14 cellular contexts compared by ENCODE assay signal in the genomic region with DNA sequence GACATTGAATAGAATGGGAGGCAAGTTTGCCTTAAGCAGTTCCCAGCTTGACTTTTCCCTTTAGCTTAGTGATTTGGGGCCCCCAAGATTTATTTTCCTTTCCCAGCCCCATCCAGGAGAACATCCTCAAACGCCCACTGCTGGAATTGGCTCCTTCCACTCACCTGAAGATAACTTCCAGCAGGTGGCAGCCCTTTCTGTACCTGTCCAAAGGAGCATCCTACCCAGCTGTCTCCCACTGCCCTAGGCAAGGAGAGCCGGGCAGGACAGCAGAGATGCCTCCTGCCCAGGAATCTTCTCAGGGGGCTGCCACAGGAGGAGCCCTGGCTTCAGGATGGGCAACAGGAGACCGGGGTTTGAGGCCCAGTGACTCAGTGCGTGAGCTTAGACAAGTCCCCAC. TPM values are rescaled to one million over a fixed set of nuclear protein-coding genes. Genes with fewer than 3 reads are reported as not detected.
DNase-seq lines count a peak whose midpoint lies in the region; ATAC-seq and TF ChIP-seq lines count a peak whose summit lies in the region.
"Had no signal": no experiment of that assay in that cellular context is flagged by ENCODE, and none has a peak within 500 bp of the region (broad histone marks: within the 10 kb centered on the region; RNA-seq: fewer than 3 reads in every experiment).

No MANE protein-coding gene starts in this region.

- no peaks in the 10 kb centered on the region for H3K9me2 ChIP-seq in PC-9 (ENCODE audit: insufficient read depth)

- H3K4me3 ChIP-seq in H7 (ENCODE audit: insufficient read depth, low read depth, low read length) (no peak overlapping the region), PC-9 (no peak overlapping the region)
- H3K4me3 ChIP-seq: SK-N-MC had no signal

- H3K36me3 ChIP-seq in H7 (replicated peaks; ENCODE audit: control insufficient read depth, insufficient read depth, low read length): no peaks in the 10 kb centered on the region
- H3K36me3 ChIP-seq in PC-9 (ENCODE audit: low read depth): no peaks in the 10 kb centered on the region

- no peaks in the 10 kb centered on the region for H3K36me3 Mint-ChIP-seq in Calu3 (ENCODE audit: insufficient read depth, unreplicated experiment)
- H3K36me3 Mint-ChIP-seq: CD8-positive, alpha-beta memory T cell; IgD-negative memory B cell had no signal

- CTCF ChIA-PET in Calu3 (lab: Charles Lee): no interaction called here
- CTCF ChIA-PET in PC-9 (lab: Charles Lee): no interaction called here

- no peaks in the 10 kb centered on the region for H3F3A ChIP-seq in PC-9 (ENCODE audit: insufficient read depth, low read depth)

- H3K4me1 Mint-ChIP-seq in Calu3 (ENCODE audit: low read depth, unreplicated experiment): no peaks in the 10 kb centered on the region
- H3K4me1 Mint-ChIP-seq: CD8-positive, alpha-beta memory T cell; IgD-negative memory B cell had no signal

- H4K20me1 ChIP-seq in PC-9 (ENCODE audit: insufficient read depth): no peaks in the 10 kb centered on the region

- peaks cover 1% of the 10 kb centered on the region for H3K9me3 Mint-ChIP-seq in Calu3 (ENCODE audit: low read depth, unreplicated experiment)

- H3K27ac Mint-ChIP-seq in Calu3 (ENCODE audit: unreplicated experiment): no peak overlapping the region

- BruUV-seq in Calu3 (replicated peaks; lab: Mats Ljungman, UMichigan) (no TSS peak), PC-9 (replicated peaks; lab: Mats Ljungman, UMichigan) (no TSS peak)

- no peak overlapping the region for H2AFZ ChIP-seq in PC-9

- intact Hi-C loops in Calu3 (cut with micrococcal nuclease; ENCODE audit: unreplicated experiment): no loop called here
- intact Hi-C loops in PC-9 (cut with micrococcal nuclease; ENCODE audit: unreplicated experiment): no loop called here

- H3K79me2 ChIP-seq in PC-9 (ENCODE audit: low read depth): no peaks in the 10 kb centered on the region

- H3K4me1 ChIP-seq in PC-9 (replicated peaks; ENCODE audit: insufficient read depth): no peaks in the 10 kb centered on the region

- H3K4me3 Mint-ChIP-seq in Calu3 (ENCODE audit: low read depth, unreplicated experiment): no peak overlapping the region
- H3K4me3 Mint-ChIP-seq: CD8-positive, alpha-beta memory T cell; IgD-negative memory B cell had no signal

- peak; percentile 14 for DNase-seq in Calu3
- DNase-seq in H7: peak; percentile 54
- DNase-seq in PC-9: no peak
- DNase-seq in iPS-NIHi7 (ENCODE audit: extremely low spot score): peak; percentile 31
- DNase-seq in DMS153 treated with DMSO at 0.1 percent for 48 hours (lab: John Stamatoyannopoulos, UW; ENCODE audit: unreplicated experiment): no peak
- DNase-seq: CD8-positive, alpha-beta memory T cell; NCI-H1436 treated with DMSO at 0.1 percent for 48 hours; NCI-H446; NCI-H82; T-helper 1 cell had no signal

- H3K27me3 ChIP-seq in H7 (ENCODE audit: control insufficient read depth, insufficient read depth, low read length): no peaks in the 10 kb centered on the region
- H3K27me3 ChIP-seq in PC-9 (ENCODE audit: insufficient read depth, low read depth): peaks cover 63% of the 10 kb centered on the region

- H3K9me3 ChIP-seq in PC-9 (ENCODE audit: insufficient read depth, low read depth): no peaks in the 10 kb centered on the region

- peaks cover 100% of the 10 kb centered on the region for H3K27me3 Mint-ChIP-seq in Calu3 (ENCODE audit: unreplicated experiment)

- no peak overlapping the region for H3K4me2 ChIP-seq in PC-9

- H3K27ac ChIP-seq in PC-9: no peak overlapping the region
- H3K27ac ChIP-seq: SK-N-MC had no signal

- ATAC-seq in SK-N-SH treated with all-trans-retinoic acid at 6 μM for 48 hours (no peak), HG03342 (IDR thresholded peaks at IDR 0.05; ENCODE audit: unreplicated experiment) (no peak)

- POLR2A ChIA-PET in PC-9 (lab: Charles Lee; ENCODE audit: unreplicated experiment): no interaction called here

- no peak for TF ChIP-seq CTCF in Calu3 (IDR thresholded peaks at IDR 0.05; ENCODE audit: unreplicated experiment)
- peak; percentile 50; the same call in 1 of the 2 replicates for TF ChIP-seq CTCF in PC-9 (conservative IDR thresholded peaks at IDR 0.05)

TF ChIP-seq in SK-N-SH treated with all-trans-retinoic acid at 6 μM for 48 hours, 23 proteins besides CTCF, POLR2A, EP300 and RAD21:
- TF ChIP-seq, protein P1, sequence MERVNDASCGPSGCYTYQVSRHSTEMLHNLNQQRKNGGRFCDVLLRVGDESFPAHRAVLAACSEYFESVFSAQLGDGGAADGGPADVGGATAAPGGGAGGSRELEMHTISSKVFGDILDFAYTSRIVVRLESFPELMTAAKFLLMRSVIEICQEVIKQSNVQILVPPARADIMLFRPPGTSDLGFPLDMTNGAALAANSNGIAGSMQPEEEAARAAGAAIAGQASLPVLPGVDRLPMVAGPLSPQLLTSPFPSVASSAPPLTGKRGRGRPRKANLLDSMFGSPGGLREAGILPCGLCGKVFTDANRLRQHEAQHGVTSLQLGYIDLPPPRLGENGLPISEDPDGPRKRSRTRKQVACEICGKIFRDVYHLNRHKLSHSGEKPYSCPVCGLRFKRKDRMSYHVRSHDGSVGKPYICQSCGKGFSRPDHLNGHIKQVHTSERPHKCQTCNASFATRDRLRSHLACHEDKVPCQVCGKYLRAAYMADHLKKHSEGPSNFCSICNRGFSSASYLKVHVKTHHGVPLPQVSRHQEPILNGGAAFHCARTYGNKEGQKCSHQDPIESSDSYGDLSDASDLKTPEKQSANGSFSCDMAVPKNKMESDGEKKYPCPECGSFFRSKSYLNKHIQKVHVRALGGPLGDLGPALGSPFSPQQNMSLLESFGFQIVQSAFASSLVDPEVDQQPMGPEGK (CRISPR knock-in tag; IDR thresholded peaks at IDR 0.05; ENCODE audit: borderline replicate concordance): no peak
- TF ChIP-seq ZFP30 (CRISPR knock-in tag; IDR thresholded peaks at IDR 0.05): no peak
- no peak for TF ChIP-seq CSDC2 (CRISPR knock-in tag; IDR thresholded peaks at IDR 0.05)
- no peak for TF ChIP-seq OSR1 (CRISPR knock-in tag; IDR thresholded peaks at IDR 0.05)
- no peak for TF ChIP-seq ESRRG (CRISPR knock-in tag; IDR thresholded peaks at IDR 0.05)
- TF ChIP-seq PPARA (CRISPR knock-in tag; IDR thresholded peaks at IDR 0.05; ENCODE audit: borderline replicate concordance): no peak
- TF ChIP-seq, protein P2, sequence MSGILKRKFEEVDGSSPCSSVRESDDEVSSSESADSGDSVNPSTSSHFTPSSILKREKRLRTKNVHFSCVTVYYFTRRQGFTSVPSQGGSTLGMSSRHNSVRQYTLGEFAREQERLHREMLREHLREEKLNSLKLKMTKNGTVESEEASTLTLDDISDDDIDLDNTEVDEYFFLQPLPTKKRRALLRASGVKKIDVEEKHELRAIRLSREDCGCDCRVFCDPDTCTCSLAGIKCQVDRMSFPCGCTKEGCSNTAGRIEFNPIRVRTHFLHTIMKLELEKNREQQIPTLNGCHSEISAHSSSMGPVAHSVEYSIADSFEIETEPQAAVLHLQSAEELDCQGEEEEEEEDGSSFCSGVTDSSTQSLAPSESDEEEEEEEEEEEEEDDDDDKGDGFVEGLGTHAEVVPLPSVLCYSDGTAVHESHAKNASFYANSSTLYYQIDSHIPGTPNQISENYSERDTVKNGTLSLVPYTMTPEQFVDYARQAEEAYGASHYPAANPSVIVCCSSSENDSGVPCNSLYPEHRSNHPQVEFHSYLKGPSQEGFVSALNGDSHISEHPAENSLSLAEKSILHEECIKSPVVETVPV (CRISPR knock-in tag; IDR thresholded peaks at IDR 0.05): no peak
- TF ChIP-seq ZNF565 (CRISPR knock-in tag; conservative IDR thresholded peaks at IDR 0.05; ENCODE audit: low read depth): no peak
- TF ChIP-seq ZNF70 (CRISPR knock-in tag; IDR thresholded peaks at IDR 0.05): no peak
- no peak for TF ChIP-seq ZC3H10 (CRISPR knock-in tag; IDR thresholded peaks at IDR 0.05)

RNA-seq across cellular contexts. Expression of a gene that starts 6.4 kb away (rescaled TPM):
- total RNA-seq in Calu3 (2022): not detected in 2 replicates
- total RNA-seq in H7 (2014; rRNA removed; shearing (Covaris generic)): 1.4 and 2.0 TPM in 2 replicates
- not detected in 2 replicates for total RNA-seq in PC-9 (2021)
- total RNA-seq: CD8-positive, alpha-beta memory T cell had no signal

Comparison
In these comparisons a context has a peak if more than half of its experiments do, and no peak if none do; other contexts are left out.
1. DNase-seq: peak in Calu3 (single experiment), H7 (single experiment) and iPS-NIHi7 (single experiment); none in PC-9 (0 of 2) and DMS153 treated with DMSO at 0.1 percent for 48 hours (single experiment).